ENCODE assay signal across 15 cellular contexts in genomic region chr5:130024006-130024405, GRCh38.
DNase-seq lines count a peak whose midpoint lies in the region; ATAC-seq and TF ChIP-seq lines count a peak whose summit lies in the region.
"Had no signal": no experiment of that assay in that cellular context is flagged by ENCODE, and none has a peak within 500 bp of the region (broad histone marks: within the 10 kb centered on the region; RNA-seq: fewer than 3 reads in every experiment).

No MANE protein-coding gene starts in this region.

- H3K9me3 ChIP-seq in ascending aorta (no peaks in the 10 kb centered on the region), vagina (no peaks in the 10 kb centered on the region)

- H3K27ac ChIP-seq in ascending aorta (peak overlapping the region; percentile 49 to 66), vagina (peak overlapping the region; percentile 27)

- intact Hi-C loops in ascending aorta (cut with DNase I): loop anchor here (10.0 kb wide), 1 partner anchor 521 kb away; no protein-coding TSS in a partner anchor
- intact Hi-C loops in sciatic nerve (cut with DNase I): no loop called here
- intact Hi-C loops in vagina (cut with DNase I): no loop called here
- intact Hi-C loops in lower leg skin (cut with DNase I; ENCODE audit: low total_unique reads): no loop called here

- H3K36me3 ChIP-seq in ascending aorta: no peaks in the 10 kb centered on the region
- no peaks in the 10 kb centered on the region for H3K36me3 ChIP-seq in vagina

- TF ChIP-seq CTCF in ascending aorta (IDR thresholded peaks at IDR 0.05) (no peak), vagina (IDR thresholded peaks at IDR 0.05) (no peak), lower leg skin (IDR thresholded peaks at IDR 0.05) (no peak)

- DNase-seq in ascending aorta (ENCODE audit: low spot score in 2 of 2): no peak
- DNase-seq in fibroblast of gingiva (ENCODE audit: low read depth): peak; percentile 50
- no peak for DNase-seq in sciatic nerve (ENCODE audit: low spot score)
- DNase-seq in vagina (ENCODE audit: extremely low spot score in 2 of 2): no peak
- DNase-seq in lower leg skin (ENCODE audit: low spot score in 2 of 2): no peak
- DNase-seq: ACHN; C1 segment of cervical spinal cord; Calu3; CD4-positive, alpha-beta T cell; DMS 273 treated with DMSO at 0.1 percent for 48 hours; H9 had no signal

- H3K27me3 ChIP-seq in ascending aorta: no peaks in the 10 kb centered on the region
- H3K27me3 ChIP-seq in vagina: no peaks in the 10 kb centered on the region

- H3K4me1 ChIP-seq in ascending aorta (peaks cover 0 to 4% of the 10 kb centered on the region in 2 donors), vagina (no peaks in the 10 kb centered on the region)

- H3K4me3 ChIP-seq in ascending aorta (no peak overlapping the region), vagina (no peak overlapping the region), lower leg skin (ENCODE audit: low read depth, poor library complexity, severe bottlenecking) (no peak overlapping the region)
- H3K4me3 ChIP-seq: GM23338 had no signal

- ATAC-seq in sciatic nerve (peak; percentile 39), HG03159 (IDR thresholded peaks at IDR 0.05; ENCODE audit: unreplicated experiment) (no peak), GM21825 (IDR thresholded peaks at IDR 0.05; ENCODE audit: unreplicated experiment) (no peak)
- ATAC-seq: GM23338, HepG2 had no signal

- no peak for TF ChIP-seq POLR2A in vagina (IDR thresholded peaks at IDR 0.05)
- TF ChIP-seq POLR2A in lower leg skin (IDR thresholded peaks at IDR 0.05): no peak
